In genomic region chr12:34399631-34400422, GRCh38 we compare ENCODE assay signal across 13 cellular contexts.
A peak's percentile ranks its signal among the peaks of the same experiment; 100 is the strongest.
DNase-seq lines count a peak whose midpoint lies in the region; ATAC-seq, FAIRE-seq and TF ChIP-seq lines count a peak whose summit lies in the region.
"Had no signal": no experiment of that assay in that cellular context is flagged by ENCODE, and none has a peak within 500 bp of the region (broad histone marks: within the 10 kb centered on the region; RNA-seq: fewer than 3 reads in every experiment).

No MANE protein-coding gene starts in this region.

- no peak overlapping the region for H3K27ac ChIP-seq in K562 (ENCODE audit: extremely low read depth, low read depth, low read length)
- no peak overlapping the region for H3K27ac ChIP-seq in lower lobe of right lung
- H3K27ac ChIP-seq in upper lobe of right lung, result no peak overlapping the region
- H3K27ac ChIP-seq: tibial nerve had no signal

- no peak overlapping the region for H3K9ac ChIP-seq in K562 (ENCODE audit: insufficient read depth in 1 of 2, low read depth in 2 of 2, low read length in 2 of 2)

- intact Hi-C loops in activated naive CD4-positive, alpha-beta T cell treated with anti-CD3 and anti-CD28 coated beads for 36 hours (cut with micrococcal nuclease), result loop anchor here (5.0 kb wide), 1 partner anchor 278 kb away; no protein-coding TSS in a partner anchor
- intact Hi-C loops in K562 (cut with micrococcal nuclease), result no loop called here
- intact Hi-C loops in lower lobe of right lung (cut with DNase I), result no loop called here
- intact Hi-C loops in upper lobe of right lung (cut with DNase I), result no loop called here

- WGBS in K562 (ENCODE audit: insufficient coverage, low coverage, missing lambda C conversion rate), result under 1% methylated on average over 17 of the region's 23 CpGs

- H3K9me3 ChIP-seq in K562 (replicated peaks; ENCODE audit: control insufficient read depth, insufficient read depth, low read depth, low read length), result no peaks in the 10 kb centered on the region
- H3K9me3 ChIP-seq in lower lobe of right lung, result peaks cover 16% of the 10 kb centered on the region
- H3K9me3 ChIP-seq in upper lobe of right lung, result peaks cover 1% of the 10 kb centered on the region

- H3K36me3 Mint-ChIP-seq in activated naive CD4-positive, alpha-beta T cell treated with anti-CD3 and anti-CD28 coated beads for 36 hours (ENCODE audit: low read depth), result peaks cover 3% of the 10 kb centered on the region

- POLR2A ChIA-PET in K562 (lab: Yijun Ruan, JAX), result no interaction called here

- TF ChIP-seq RAD21 in K562 (CRISPR knock-in tag; conservative IDR thresholded peaks at IDR 0.05 in 1 of 2, IDR thresholded peaks at IDR 0.05 in 1 of 2), result no peak

- no peaks in the 10 kb centered on the region for H3K36me3 ChIP-seq in K562 (ENCODE audit: control insufficient read depth, insufficient read depth, low read length)
- H3K36me3 ChIP-seq in lower lobe of right lung, result no peaks in the 10 kb centered on the region
- no peaks in the 10 kb centered on the region for H3K36me3 ChIP-seq in upper lobe of right lung
- H3K36me3 ChIP-seq: tibial nerve had no signal

- peak; percentile 2 for DNase-seq in activated naive CD4-positive, alpha-beta T cell treated with anti-CD3 and anti-CD28 coated beads for 36 hours
- no peak for DNase-seq in activated naive CD4-positive, alpha-beta T cell (lab: John Stamatoyannopoulos, UW)
- DNase-seq in K562 (ENCODE audit: extremely low read depth in 1 of 4, low spot score in 3 of 4) (peak in 3 of 4 experiments; percentile 1), lower lobe of right lung (peak; percentile 32), upper lobe of right lung (peak; percentile 48), NCI-H748 (lab: John Stamatoyannopoulos, UW; ENCODE audit: unreplicated experiment) (no peak)
- DNase-seq: AML-193, mesenchymal stem cell, NCI-H1092 treated with DMSO at 0.1 percent for 48 hours, NCI-H526 had no signal

- H3K4me3 Mint-ChIP-seq in activated naive CD4-positive, alpha-beta T cell treated with anti-CD3 and anti-CD28 coated beads for 36 hours, result no peak overlapping the region

- TF ChIP-seq POLR2A in K562 (conservative IDR thresholded peaks at IDR 0.05), result no peak

- no peaks in the 10 kb centered on the region for H3K4me1 Mint-ChIP-seq in activated naive CD4-positive, alpha-beta T cell treated with anti-CD3 and anti-CD28 coated beads for 36 hours (ENCODE audit: low read depth)

- H3K27me3 Mint-ChIP-seq in activated naive CD4-positive, alpha-beta T cell treated with anti-CD3 and anti-CD28 coated beads for 36 hours (ENCODE audit: low read depth), result no peaks in the 10 kb centered on the region

- CTCF ChIA-PET in activated naive CD4-positive, alpha-beta T cell treated with anti-CD3 and anti-CD28 coated beads for 36 hours (lab: Charles Lee), result no interaction called here
- CTCF ChIA-PET in K562 (lab: Yijun Ruan, JAX; ENCODE audit: low intra/inter-chr PET ratio), result no interaction called here

- H3K4me1 ChIP-seq in K562 (replicated peaks in 1 of 2; ENCODE audit: control insufficient read depth in 2 of 2, insufficient read depth in 2 of 2, low read length in 2 of 2), result no peaks in the 10 kb centered on the region
- H3K4me1 ChIP-seq in lower lobe of right lung, result no peaks in the 10 kb centered on the region
- no peaks in the 10 kb centered on the region for H3K4me1 ChIP-seq in upper lobe of right lung
- H3K4me1 ChIP-seq: tibial nerve had no signal

- BruUV-seq in K562 (replicated peaks; lab: Mats Ljungman, UMichigan), result no TSS peak

- FAIRE-seq in K562 (lab: Jason Lieb, UNC), result no peak

- in situ Hi-C loops in K562 (cut with MboI), result no loop called here

- H3K79me2 ChIP-seq in K562 (ENCODE audit: control insufficient read depth, insufficient read depth, low read length), result no peaks in the 10 kb centered on the region

- TF ChIP-seq CTCF in K562 (IDR thresholded peaks at IDR 0.05 in 2 of 3, conservative IDR thresholded peaks at IDR 0.05 in 1 of 3; ENCODE audit: insufficient read depth in 2 of 3, low read depth in 1 of 3, low read length in 3 of 3) (no peak), lower lobe of right lung (IDR thresholded peaks at IDR 0.05) (no peak), upper lobe of right lung (IDR thresholded peaks at IDR 0.05) (no peak)

- no peak overlapping the region for H3K27ac Mint-ChIP-seq in activated naive CD4-positive, alpha-beta T cell treated with anti-CD3 and anti-CD28 coated beads for 36 hours

- H3K27me3 ChIP-seq in K562 (ENCODE audit: control insufficient read depth in 2 of 2, insufficient read depth in 2 of 2, low read length in 2 of 2) (peaks cover 0 to 44% of the 10 kb centered on the region in 2 experiments; a peak in 2 of 5 replicates), lower lobe of right lung (ENCODE audit: low read depth) (peaks cover 2% of the 10 kb centered on the region), upper lobe of right lung (no peaks in the 10 kb centered on the region)
- H3K27me3 ChIP-seq: tibial nerve had no signal

- no peak for TF ChIP-seq EP300 in K562 (IDR thresholded peaks at IDR 0.05; ENCODE audit: low read length)

- H3K4me3 ChIP-seq in K562, result no peak overlapping the region
- H3K4me3 ChIP-seq in lower lobe of right lung, result no peak overlapping the region
- no peak overlapping the region for H3K4me3 ChIP-seq in upper lobe of right lung
- H3K4me3 ChIP-seq: tibial nerve had no signal

- no peak for ATAC-seq in K562
- ATAC-seq in lower lobe of right lung, result no peak
- ATAC-seq in upper lobe of right lung, result no peak
- no peak for ATAC-seq in HG03045 (IDR thresholded peaks at IDR 0.05; ENCODE audit: unreplicated experiment)
- ATAC-seq in HG02938 (IDR thresholded peaks at IDR 0.05; ENCODE audit: unreplicated experiment), result no peak

- H3K4me2 ChIP-seq in K562 (ENCODE audit: insufficient read depth, low read length), result no peak overlapping the region

- no peaks in the 10 kb centered on the region for H3K9me1 ChIP-seq in K562 (ENCODE audit: control insufficient read depth, insufficient read depth, low read length)

- H3K9me3 Mint-ChIP-seq in activated naive CD4-positive, alpha-beta T cell treated with anti-CD3 and anti-CD28 coated beads for 36 hours, result peaks cover 12% of the 10 kb centered on the region

- no peaks in the 10 kb centered on the region for H4K20me1 ChIP-seq in K562 (replicated peaks; ENCODE audit: control insufficient read depth, insufficient read depth, low read length)

- H2AFZ ChIP-seq in K562 (ENCODE audit: low read depth, low read length), result no peak overlapping the region

TF ChIP-seq in K562, 482 proteins besides CTCF, POLR2A, EP300 and RAD21:
- TF ChIP-seq MLLT1 (IDR thresholded peaks at IDR 0.05), result no peak
- TF ChIP-seq NRF1 (conservative IDR thresholded peaks at IDR 0.05 in 1 of 2, IDR thresholded peaks at IDR 0.05 in 1 of 2), result peak; percentile 61 to 70

Comparison
In these comparisons a context has a peak if more than half of its experiments do, and no peak if none do; other contexts are left out.
1. DNase-seq: peak in activated naive CD4-positive, alpha-beta T cell treated with anti-CD3 and anti-CD28 coated beads for 36 hours (single experiment), K562 (3 of 4), lower lobe of right lung (single experiment) and upper lobe of right lung (single experiment); none in activated naive CD4-positive, alpha-beta T cell (0 of 4) and NCI-H748 (single experiment).